21 cellular contexts compared by ENCODE assay signal in genomic region chr3:30331519-30331918, GRCh38.
DNase-seq lines count a peak whose midpoint lies in the region; ATAC-seq and TF ChIP-seq lines count a peak whose summit lies in the region.
"Had no signal": no experiment of that assay in that cellular context is flagged by ENCODE, and none has a peak within 500 bp of the region (broad histone marks: within the 10 kb centered on the region; RNA-seq: fewer than 3 reads in every experiment).

No MANE protein-coding gene starts in this region.

- CTCF ChIA-PET in IMR-90 (lab: Yijun Ruan, JAX), result interaction anchor here (1.2 kb wide), 1 partner anchor 21 kb away, joined by 3 read pairs; no protein-coding TSS in a partner anchor

- H3K36me3 ChIP-seq in IMR-90 (ENCODE audit: control insufficient read depth, insufficient read depth, low read length), result no peaks in the 10 kb centered on the region
- H3K36me3 ChIP-seq: neural progenitor cell, Peyer's patch, prostate gland had no signal

- peak in 1 of 2 donors; percentile 33 for DNase-seq in stimulated activated naive CD8-positive, alpha-beta T cell treated with anti-CD3 and anti-CD28 coated beads, Interleukin-15, amount 100 ng/mL, for 72 hours
- DNase-seq in stimulated activated naive CD8-positive, alpha-beta T cell treated with anti-CD3 and anti-CD28 coated beads, Interleukin-15, Interleukin-2, amounts not matched to agents 100 U/mL and 50 U/mL, for 24 hours, result no peak
- no peak for DNase-seq in IMR-90
- peak; percentile 88 for DNase-seq in kidney tubule cell (ENCODE audit: low spot score)
- DNase-seq in stimulated activated CD4-positive, alpha-beta T cell treated with anti-CD3 and anti-CD28 coated beads, Interleukin-4, amount 100 ng/mL, for 24 hours, result no peak
- DNase-seq in RKO (ENCODE audit: low spot score), result no peak
- no peak for DNase-seq in NCI-H2171 (lab: John Stamatoyannopoulos, UW)
- DNase-seq: activated CD8-positive, alpha-beta memory T cell treated with anti-CD3 and anti-CD28 coated beads, Interleukin-2, amount 50 U/mL, for 48 hours; activated effector memory CD4-positive, alpha-beta T cell treated with Interleukin-2 at 50 U/mL for 16 hours; amniotic stem cell; CD4-positive, alpha-beta memory T cell; GF-D8; left ventricle myocardium superior; NCI-H1105; NCI-H510A had no signal

- H3K27me3 Mint-ChIP-seq in stimulated activated naive CD8-positive, alpha-beta T cell treated with anti-CD3 and anti-CD28 coated beads, Interleukin-15, amount 100 ng/mL, for 72 hours, result no peaks in the 10 kb centered on the region
- H3K27me3 Mint-ChIP-seq: CD4-positive, alpha-beta memory T cell had no signal

- H3K27ac Mint-ChIP-seq in stimulated activated naive CD8-positive, alpha-beta T cell treated with anti-CD3 and anti-CD28 coated beads, Interleukin-15, amount 100 ng/mL, for 72 hours, result peak overlapping the region in 1 of 2 donors; percentile 74
- H3K27ac Mint-ChIP-seq: neural progenitor cell had no signal

- H3K9me1 ChIP-seq in IMR-90 (ENCODE audit: insufficient read depth, low read length), result no peaks in the 10 kb centered on the region; the same call in 1 of the 2 replicates

- no peak overlapping the region for H4K5ac ChIP-seq in IMR-90 (ENCODE audit: low read depth, low read length)

- no peak overlapping the region for H3K9ac ChIP-seq in IMR-90 (ENCODE audit: low read depth, low read length)
- H3K9ac ChIP-seq: neural progenitor cell had no signal

- ATAC-seq in stimulated activated naive CD8-positive, alpha-beta T cell treated with anti-CD3 and anti-CD28 coated beads, Interleukin-15, amount 100 ng/mL, for 72 hours, result peak; percentile 81
- ATAC-seq in stimulated activated naive CD8-positive, alpha-beta T cell treated with anti-CD3 and anti-CD28 coated beads, Interleukin-15, Interleukin-2, amounts not matched to agents 100 U/mL and 50 U/mL, for 24 hours, result no peak
- ATAC-seq in IMR-90 (ENCODE audit: low read depth), result no peak
- ATAC-seq: HepG2, left ventricle myocardium superior had no signal

- H3K4me3 ChIP-seq in IMR-90 (ENCODE audit: insufficient read depth, low read depth, low read length), result no peak overlapping the region
- H3K4me3 ChIP-seq: neural progenitor cell, Peyer's patch, prostate gland, SK-N-MC had no signal

- intact Hi-C loops in IMR-90 (cut with micrococcal nuclease), result no loop called here

- TF ChIP-seq POLR2A in IMR-90 (IDR thresholded peaks at IDR 0.05; ENCODE audit: low read depth, low read length), result no peak

- no peak overlapping the region for H2BK120ac ChIP-seq in IMR-90 (ENCODE audit: low read depth, low read length)

- no peak overlapping the region for H3K56ac ChIP-seq in IMR-90 (ENCODE audit: extremely low read depth, insufficient read depth, low read length)

- H2BK5ac ChIP-seq in IMR-90 (ENCODE audit: low read depth, low read length, poor library complexity, severe bottlenecking), result no peak overlapping the region

- no peaks in the 10 kb centered on the region for H4K20me1 ChIP-seq in IMR-90 (ENCODE audit: insufficient read depth, low read length)

- no peaks in the 10 kb centered on the region; the same call in 1 of the 2 replicates for H3K4me1 ChIP-seq in IMR-90 (ENCODE audit: control insufficient read depth, insufficient read depth, low read length)
- H3K4me1 ChIP-seq: neural progenitor cell, Peyer's patch, prostate gland had no signal

- WGBS in IMR-90 (ENCODE audit: extremely low coverage in 2 of 2, insufficient read length in 1 of 2), 2 experiments, result no CpG with 5 or more reads among the region's 2 CpGs

- H3K14ac ChIP-seq in IMR-90 (replicated peaks; ENCODE audit: low read depth, low read length), result no peak overlapping the region

- no peak overlapping the region for H2BK20ac ChIP-seq in IMR-90 (ENCODE audit: low read depth, low read length)

- peaks cover 38% of the 10 kb centered on the region for H3K4me1 Mint-ChIP-seq in stimulated activated naive CD8-positive, alpha-beta T cell treated with anti-CD3 and anti-CD28 coated beads, Interleukin-15, amount 100 ng/mL, for 72 hours
- H3K4me1 Mint-ChIP-seq: neural progenitor cell had no signal

- POLR2A ChIA-PET in IMR-90 (lab: Charles Lee; ENCODE audit: unreplicated experiment), result no interaction called here

- no peak overlapping the region for H2AK9ac ChIP-seq in IMR-90 (replicated peaks; ENCODE audit: low read depth, low read length, poor library complexity)

- in situ Hi-C loops in IMR-90 (cut with MboI; ENCODE audit: low sequenced_read_pairs), result no loop called here

- no peaks in the 10 kb centered on the region for H3K79me1 ChIP-seq in IMR-90 (ENCODE audit: low read depth in 1 of 2, low read length in 2 of 2)

- H4K91ac ChIP-seq in IMR-90 (ENCODE audit: insufficient read depth, low read depth, low read length), result no peak overlapping the region

- no peaks in the 10 kb centered on the region for H3K9me3 Mint-ChIP-seq in stimulated activated naive CD8-positive, alpha-beta T cell treated with anti-CD3 and anti-CD28 coated beads, Interleukin-15, amount 100 ng/mL, for 72 hours
- H3K9me3 Mint-ChIP-seq: CD4-positive, alpha-beta memory T cell; neural progenitor cell had no signal

- H3K23ac ChIP-seq in IMR-90 (ENCODE audit: low read depth, low read length), result no peak overlapping the region

- no peak overlapping the region for H2AFZ ChIP-seq in IMR-90 (replicated peaks; ENCODE audit: low read length, poor library complexity)
- H2AFZ ChIP-seq: neural progenitor cell had no signal

- H2AK5ac ChIP-seq in IMR-90 (ENCODE audit: low read depth, low read length), result peak overlapping the region; percentile 51; the same call in 1 of the 2 replicates

- no peak overlapping the region for H3K4ac ChIP-seq in IMR-90 (ENCODE audit: low read depth, low read length)

- no peaks in the 10 kb centered on the region for H3K9me3 ChIP-seq in IMR-90 (ENCODE audit: control insufficient read depth, insufficient read depth, low read length)
- H3K9me3 ChIP-seq: Peyer's patch, prostate gland had no signal

- BruUV-seq in IMR-90 (replicated peaks; lab: Mats Ljungman, UMichigan), result no TSS peak

- no peaks in the 10 kb centered on the region for H3K27me3 ChIP-seq in IMR-90 (ENCODE audit: control insufficient read depth, insufficient read depth, low read length)
- H3K27me3 ChIP-seq: neural progenitor cell, Peyer's patch had no signal

- no peak overlapping the region for H3K18ac ChIP-seq in IMR-90 (ENCODE audit: low read depth, low read length)

- no peak overlapping the region for H3K4me2 ChIP-seq in IMR-90 (ENCODE audit: low read depth, low read length)
- H3K4me2 ChIP-seq: neural progenitor cell had no signal

- H4K8ac ChIP-seq in IMR-90 (ENCODE audit: low read depth in 2 of 2, low read length in 2 of 2), result no peak overlapping the region

- H3K27ac ChIP-seq in IMR-90 (ENCODE audit: insufficient read depth, low read length), result no peak overlapping the region
- H3K27ac ChIP-seq: neural progenitor cell, Peyer's patch, prostate gland, SK-N-MC, VCaP had no signal

- no peak for TF ChIP-seq RAD21 in IMR-90 (IDR thresholded peaks at IDR 0.05; ENCODE audit: low read length)

- no peak overlapping the region for H2BK15ac ChIP-seq in IMR-90 (ENCODE audit: low read depth, low read length)

- dilution Hi-C loops in IMR-90 (cut with HindIII; ENCODE audit: low sequenced_read_pairs, unreplicated experiment), result no loop called here

- no peak for TF ChIP-seq CTCF in IMR-90 (conservative IDR thresholded peaks at IDR 0.05; ENCODE audit: low read depth, low read length)

- no peak overlapping the region for H3K4me3 Mint-ChIP-seq in stimulated activated naive CD8-positive, alpha-beta T cell treated with anti-CD3 and anti-CD28 coated beads, Interleukin-15, amount 100 ng/mL, for 72 hours
- H3K4me3 Mint-ChIP-seq: neural progenitor cell had no signal

TF ChIP-seq in IMR-90, 13 proteins besides CTCF, POLR2A, EP300 and RAD21:
- TF ChIP-seq FOS (IDR thresholded peaks at IDR 0.05; ENCODE audit: low read depth, low read length), result no peak
- no peak for TF ChIP-seq CEBPB (IDR thresholded peaks at IDR 0.05; ENCODE audit: low read depth, low read length)
- no peak for TF ChIP-seq RCOR1 (IDR thresholded peaks at IDR 0.05; ENCODE audit: insufficient replicate concordance, low read length)
- no peak for TF ChIP-seq USF2 (IDR thresholded peaks at IDR 0.05; ENCODE audit: low read depth, low read length)
- TF ChIP-seq ELK1 (IDR thresholded peaks at IDR 0.05; ENCODE audit: borderline replicate concordance, low read depth, low read length), result no peak
- no peak for TF ChIP-seq NFE2L2 (IDR thresholded peaks at IDR 0.05; ENCODE audit: low read depth, low read length)
- no peak for TF ChIP-seq MAFK (IDR thresholded peaks at IDR 0.05; ENCODE audit: low read depth, low read length)
